ENCODE assay signal across 42 cellular contexts in the genomic region with DNA sequence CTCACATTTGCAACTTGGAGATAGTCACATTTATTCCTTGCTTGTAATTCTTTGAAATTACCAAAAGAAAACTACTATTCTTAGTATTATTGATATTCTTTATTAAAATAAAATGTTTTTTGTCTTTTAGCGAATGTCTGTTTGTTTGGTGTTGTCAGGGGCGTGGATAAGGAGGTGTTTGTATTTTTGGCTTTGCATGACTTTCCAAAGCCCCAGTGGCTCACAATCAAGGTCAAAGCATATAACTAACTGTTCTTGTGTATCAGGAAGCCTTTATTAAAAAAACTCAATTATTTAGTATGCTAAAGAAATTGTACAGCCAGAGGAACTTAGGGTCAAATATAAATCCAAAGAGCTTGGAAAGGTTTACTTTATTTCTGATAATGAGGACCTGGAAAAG. TPM values are rescaled to one million over a fixed set of nuclear protein-coding genes. Genes with fewer than 3 reads are reported as not detected.
"Had no signal": no experiment of that assay in that cellular context is flagged by ENCODE, and none has a peak within 500 bp of the region (broad histone marks: within the 10 kb centered on the region; RNA-seq: fewer than 3 reads in every experiment).

No MANE protein-coding gene starts in this region.

- H3K9me3 ChIP-seq: adrenal gland, ascending aorta, body of pancreas, breast epithelium had no signal

- ATAC-seq: activated naive CD4-positive, alpha-beta T cell treated with anti-CD3 and anti-CD28 coated beads, Interleukin-2, amount 50 U/mL, for 72 hours; activated naive CD8-positive, alpha-beta T cell treated with anti-CD3 and anti-CD28 coated beads, Interleukin-2, amount 50 U/mL, for 24 hours; activated T-cell treated with anti-CD3 and anti-CD28 coated beads, Interleukin-2, amount 50 U/mL, for 4 hours; activated T-cell treated with anti-CD3 and anti-CD28 coated beads, Interleukin-2, amount 50 U/mL, for 72 hours; activated T-helper 17 cell treated with anti-CD3 and anti-CD28 coated beads, Interleukin-2, amount 50 U/mL, for 72 hours; body of pancreas had no signal

- H3K4me1 ChIP-seq: adrenal gland, ascending aorta, body of pancreas, breast epithelium had no signal

- H3K4me3 Mint-ChIP-seq: activated naive CD4-positive, alpha-beta T cell treated with anti-CD3 and anti-CD28 coated beads for 36 hours; activated naive CD4-positive, alpha-beta T cell treated with anti-CD3 and anti-CD28 coated beads, Interleukin-2, amount 10 ng/mL, durations not matched to agents 7 days and 5 days; activated naive CD4-positive, alpha-beta T cell treated with anti-CD3 and anti-CD28 coated beads, Interleukin-2, amount 50 U/mL, for 24 hours; activated naive CD8-positive, alpha-beta T cell; activated naive CD8-positive, alpha-beta T cell treated with anti-CD3 and anti-CD28 coated beads for 36 hours; activated naive CD8-positive, alpha-beta T cell treated with anti-CD3 and anti-CD28 coated beads, Interleukin-2, amount 10 ng/mL, durations not matched to agents 7 days and 5 days; activated naive CD8-positive, alpha-beta T cell treated with anti-CD3 and anti-CD28 coated beads, Interleukin-2, amount 50 U/mL, for 24 hours; activated T-cell treated with anti-CD3 and anti-CD28 coated beads, Interleukin-2, amount 50 U/mL, for 24 hours; activated T-cell treated with anti-CD3 and anti-CD28 coated beads, Interleukin-2, amount 50 U/mL, for 4 hours; activated T-cell treated with anti-CD3 and anti-CD28 coated beads, Interleukin-2, amount 50 U/mL, for 72 hours; activated T-helper 1 cell treated with anti-CD3 and anti-CD28 coated beads, Interleukin-12 subunit alpha, Interleukin-12 subunit beta, Interleukin-2, Interleukin-4 antibody, amounts not matched to agents 30 ng/mL and 10 ng/mL and 1 ng/mL, durations not matched to agents 14 hours and 24 hours and 36 hours; activated T-helper 17 cell treated with anti-CD3 and anti-CD28 coated beads, Interleukin-2, amount 50 U/mL, for 72 hours; brain; central memory CD8-positive, alpha-beta T cell had no signal

- H3K4me1 Mint-ChIP-seq: activated naive CD4-positive, alpha-beta T cell treated with anti-CD3 and anti-CD28 coated beads, Interleukin-2, amount 50 U/mL, for 24 hours; activated T-helper 17 cell treated with anti-CD3 and anti-CD28 coated beads, Interleukin-2, amount 50 U/mL, for 72 hours; central memory CD8-positive, alpha-beta T cell had no signal

- H3K27ac Mint-ChIP-seq: activated naive CD4-positive, alpha-beta T cell treated with anti-CD3 and anti-CD28 coated beads for 36 hours; activated naive CD4-positive, alpha-beta T cell treated with anti-CD3 and anti-CD28 coated beads, Interleukin-2, amount 10 ng/mL, durations not matched to agents 7 days and 5 days; activated naive CD4-positive, alpha-beta T cell treated with anti-CD3 and anti-CD28 coated beads, Interleukin-2, amount 50 U/mL, for 24 hours; activated naive CD4-positive, alpha-beta T cell treated with anti-CD3 and anti-CD28 coated beads, Interleukin-2, amount 50 U/mL, for 72 hours; activated naive CD8-positive, alpha-beta T cell; activated naive CD8-positive, alpha-beta T cell treated with anti-CD3 and anti-CD28 coated beads for 36 hours; activated naive CD8-positive, alpha-beta T cell treated with anti-CD3 and anti-CD28 coated beads, Interleukin-2, amount 10 ng/mL, durations not matched to agents 7 days and 5 days; activated naive CD8-positive, alpha-beta T cell treated with anti-CD3 and anti-CD28 coated beads, Interleukin-2, amount 50 U/mL, for 24 hours; activated T-cell treated with anti-CD3 and anti-CD28 coated beads, Interleukin-2, amount 50 U/mL, for 24 hours; activated T-cell treated with anti-CD3 and anti-CD28 coated beads, Interleukin-2, amount 50 U/mL, for 72 hours; activated T-helper 1 cell treated with anti-CD3 and anti-CD28 coated beads, Interleukin-12 subunit alpha, Interleukin-12 subunit beta, Interleukin-2, Interleukin-4 antibody, amounts not matched to agents 30 ng/mL and 10 ng/mL and 1 ng/mL, durations not matched to agents 14 hours and 24 hours and 36 hours; activated T-helper 17 cell treated with anti-CD3 and anti-CD28 coated beads, Interleukin-2, amount 50 U/mL, for 72 hours had no signal

- H3K4me3 ChIP-seq: adrenal gland, ascending aorta, body of pancreas, breast epithelium, cardiac muscle cell had no signal

- H3K9me3 Mint-ChIP-seq: activated naive CD4-positive, alpha-beta T cell treated with anti-CD3 and anti-CD28 coated beads for 36 hours; activated naive CD4-positive, alpha-beta T cell treated with anti-CD3 and anti-CD28 coated beads, Interleukin-2, amount 10 ng/mL, durations not matched to agents 7 days and 5 days; activated naive CD4-positive, alpha-beta T cell treated with anti-CD3 and anti-CD28 coated beads, Interleukin-2, amount 50 U/mL, for 24 hours; activated naive CD4-positive, alpha-beta T cell treated with anti-CD3 and anti-CD28 coated beads, Interleukin-2, amount 50 U/mL, for 72 hours; activated naive CD8-positive, alpha-beta T cell treated with anti-CD3 and anti-CD28 coated beads for 36 hours; activated naive CD8-positive, alpha-beta T cell treated with anti-CD3 and anti-CD28 coated beads, Interleukin-2, amount 10 ng/mL, durations not matched to agents 7 days and 5 days; activated naive CD8-positive, alpha-beta T cell treated with anti-CD3 and anti-CD28 coated beads, Interleukin-2, amount 50 U/mL, for 24 hours; activated T-cell treated with anti-CD3 and anti-CD28 coated beads, Interleukin-2, amount 50 U/mL, for 24 hours; activated T-cell treated with anti-CD3 and anti-CD28 coated beads, Interleukin-2, amount 50 U/mL, for 4 hours; activated T-helper 1 cell treated with anti-CD3 and anti-CD28 coated beads, Interleukin-12 subunit alpha, Interleukin-12 subunit beta, Interleukin-2, Interleukin-4 antibody, amounts not matched to agents 30 ng/mL and 10 ng/mL and 1 ng/mL, durations not matched to agents 14 hours and 24 hours and 36 hours; activated T-helper 17 cell treated with anti-CD3 and anti-CD28 coated beads, Interleukin-2, amount 50 U/mL, for 72 hours; central memory CD8-positive, alpha-beta T cell had no signal

- DNase-seq: activated effector memory CD4-positive, alpha-beta T cell treated with anti-CD3 and anti-CD28 coated beads, Interleukin-2, amount 50 U/mL, for 16 hours; activated effector memory CD4-positive, alpha-beta T cell treated with Interleukin-2 at 50 U/mL for 16 hours; activated gamma-delta T cell; activated gamma-delta T cell treated with Interleukin-2 at 50 U/mL for 16 hours; activated naive CD4-positive, alpha-beta T cell; activated naive CD4-positive, alpha-beta T cell treated with anti-CD3 and anti-CD28 coated beads for 36 hours; activated naive CD4-positive, alpha-beta T cell treated with anti-CD3 and anti-CD28 coated beads, Interleukin-2, amount 10 ng/mL, durations not matched to agents 7 days and 5 days; activated naive CD4-positive, alpha-beta T cell treated with anti-CD3 and anti-CD28 coated beads, Interleukin-2, amount 50 U/mL, for 16 hours; activated naive CD4-positive, alpha-beta T cell treated with Interleukin-2 at 50 U/mL for 16 hours; activated naive CD8-positive, alpha-beta T cell treated with anti-CD3 and anti-CD28 coated beads for 36 hours; activated naive CD8-positive, alpha-beta T cell treated with anti-CD3 and anti-CD28 coated beads, Interleukin-2, amount 10 ng/mL, durations not matched to agents 7 days and 5 days; activated naive CD8-positive, alpha-beta T cell treated with anti-CD3 and anti-CD28 coated beads, Interleukin-2, amount 50 U/mL, for 24 hours; activated T-cell treated with anti-CD3 and anti-CD28 coated beads for 4 hours; activated T-cell treated with anti-CD3 and anti-CD28 coated beads, Interleukin-2, amount 50 U/mL, for 1 hour; activated T-cell treated with anti-CD3 and anti-CD28 coated beads, Interleukin-2, amount 50 U/mL, for 24 hours; activated T-cell treated with anti-CD3 and anti-CD28 coated beads, Interleukin-2, amount 50 U/mL, for 4 hours; activated T-cell treated with anti-CD3 and anti-CD28 coated beads, Interleukin-2, amount 50 U/mL, for 48 hours; activated T-cell treated with anti-CD3 and anti-CD28 coated beads, Interleukin-2, amount 50 U/mL, for 72 hours; adrenal gland; amniotic stem cell; amygdala; anterior cingulate cortex; aorta; body of pancreas; brain microvascular endothelial cell; caudate nucleus; central memory CD4-positive, alpha-beta T cell; cerebellar nuclear complex had no signal

- H3K27me3 ChIP-seq: ascending aorta, body of pancreas, brain microvascular endothelial cell, breast epithelium, cardiac muscle cell had no signal

- H3K36me3 ChIP-seq: adrenal gland, ascending aorta, brain microvascular endothelial cell, breast epithelium, cardiac muscle cell had no signal

- H3K36me3 Mint-ChIP-seq: activated naive CD4-positive, alpha-beta T cell treated with anti-CD3 and anti-CD28 coated beads, Interleukin-2, amount 10 ng/mL, durations not matched to agents 7 days and 5 days; activated naive CD4-positive, alpha-beta T cell treated with anti-CD3 and anti-CD28 coated beads, Interleukin-2, amount 50 U/mL, for 24 hours; activated naive CD4-positive, alpha-beta T cell treated with anti-CD3 and anti-CD28 coated beads, Interleukin-2, amount 50 U/mL, for 72 hours; activated naive CD8-positive, alpha-beta T cell; activated naive CD8-positive, alpha-beta T cell treated with anti-CD3 and anti-CD28 coated beads for 36 hours; activated naive CD8-positive, alpha-beta T cell treated with anti-CD3 and anti-CD28 coated beads, Interleukin-2, amount 10 ng/mL, durations not matched to agents 7 days and 5 days; brain had no signal

- H3K27ac ChIP-seq: adrenal gland, ascending aorta, body of pancreas, brain microvascular endothelial cell, cardiac muscle cell had no signal

- H3K27me3 Mint-ChIP-seq: central memory CD8-positive, alpha-beta T cell had no signal

RNA-seq across cellular contexts. Expression of gene GPHB5, which starts 17.9 kb away (rescaled TPM):
- total RNA-seq: activated naive CD4-positive, alpha-beta T cell treated with anti-CD3 and anti-CD28 coated beads for 36 hours; activated naive CD4-positive, alpha-beta T cell treated with anti-CD3 and anti-CD28 coated beads, Interleukin-2, amount 50 U/mL, for 72 hours; activated naive CD8-positive, alpha-beta T cell treated with anti-CD3 and anti-CD28 coated beads for 36 hours; activated naive CD8-positive, alpha-beta T cell treated with anti-CD3 and anti-CD28 coated beads, Interleukin-2, amount 10 ng/mL, durations not matched to agents 7 days and 5 days; activated T-cell treated with anti-CD3 and anti-CD28 coated beads, Interleukin-2, amount 50 U/mL, for 4 hours; activated T-cell treated with anti-CD3 and anti-CD28 coated beads, Interleukin-2, amount 50 U/mL, for 72 hours; activated T-helper 1 cell treated with anti-CD3 and anti-CD28 coated beads, Interleukin-12 subunit alpha, Interleukin-12 subunit beta, Interleukin-2, Interleukin-4 antibody, amounts not matched to agents 30 ng/mL and 10 ng/mL and 1 ng/mL, durations not matched to agents 14 hours and 24 hours and 36 hours; activated T-helper 17 cell treated with anti-CD3 and anti-CD28 coated beads, Interleukin-2, amount 50 U/mL, for 72 hours; adrenal gland; aorta; ascending aorta; astrocyte; body of pancreas; breast epithelium; bronchial epithelial cell; cardiac muscle cell; cerebellum had no signal
- polyA plus RNA-seq: adipose tissue, adrenal gland, aorta, cardiac muscle cell had no signal
